In genomic region chr3:153809097-153809496, GRCh38 we compare ENCODE assay signal across 28 cellular contexts.
"Had no signal": no experiment of that assay in that cellular context is flagged by ENCODE, and none has a peak within 500 bp of the region (broad histone marks: within the 10 kb centered on the region; RNA-seq: fewer than 3 reads in every experiment).

No MANE protein-coding gene starts in this region.

- H3K9me3 Mint-ChIP-seq: natural killer cell treated with Interleukin-12 subunit alpha and Interleukin-12 subunit beta and Interleukin-15 and Interleukin-18, amount 100 ng/mL, for 72 hours; nephron progenitor cell; neural crest cell; stimulated activated effector memory CD8-positive, alpha-beta T cell treated with anti-CD3 and anti-CD28 coated beads, Interleukin-12 subunit alpha, Interleukin-12 subunit beta, amount 100 ng/mL, for 72 hours; stimulated activated naive B cell treated with anti-CD40 and anti-IgM and Interleukin-4, amounts not matched to agents 10 μg/mL and 1 μg/mL and 100 μg/mL, for 72 hours; stimulated activated naive CD8-positive, alpha-beta T cell treated with anti-CD3 and anti-CD28 coated beads, Interleukin-15, Interleukin-2, amounts not matched to agents 100 ng/mL and 50 ng/mL, for 24 hours had no signal

- H3K27me3 ChIP-seq: neutrophil, pancreas, right atrium auricular region, sigmoid colon, stomach, thyroid gland, tibial nerve, upper lobe of left lung, vagina had no signal

- H3K4me3 ChIP-seq: pancreas, prostate gland, right atrium auricular region, right lobe of liver, sigmoid colon, stomach, thoracic aorta, thyroid gland, tibial nerve, upper lobe of left lung, vagina had no signal

- H3K36me3 ChIP-seq: neutrophil, pancreas, prostate gland, right atrium auricular region, right lobe of liver, sigmoid colon, stomach, thoracic aorta, thyroid gland, tibial nerve, upper lobe of left lung, vagina had no signal

- H3K9me3 ChIP-seq: neutrophil, pancreas, prostate gland, right atrium auricular region, right lobe of liver, sigmoid colon, stomach, thoracic aorta, thyroid gland, tibial nerve, upper lobe of left lung, vagina had no signal

- H3K27ac ChIP-seq: neutrophil, pancreas, prostate gland, right atrium auricular region, right lobe of liver, sigmoid colon, stomach, thoracic aorta, thyroid gland, tibial nerve, upper lobe of left lung, vagina had no signal

- DNase-seq: nephron progenitor cell; nucleus accumbens; pancreas; retina; right lobe of liver; sigmoid colon; small intestine; stimulated activated CD4-positive, alpha-beta T cell treated with anti-CD3 and anti-CD28 coated beads, Interleukin-15, amount 100 ng/mL, for 24 hours; stimulated activated CD4-positive, alpha-beta T cell treated with anti-CD3 and anti-CD28 coated beads, Interleukin-2, amount 100 ng/mL, for 24 hours; stimulated activated CD4-positive, alpha-beta T cell treated with anti-CD3 and anti-CD28 coated beads, Interleukin-2, amount 100 ng/mL, for 48 hours; stimulated activated CD4-positive, alpha-beta T cell treated with anti-CD3 and anti-CD28 coated beads, Interleukin-4, amount 100 ng/mL, for 24 hours; stimulated activated naive B cell treated with anti-CD40 and anti-IgM and Interleukin-4, amounts not matched to agents 10 μg/mL and 1 μg/mL and 100 μg/mL, for 72 hours; stimulated activated naive CD4-positive, alpha-beta T cell treated with Interleukin-2 at 50 U/mL for 16 hours; stomach; thyroid gland; trophoblast cell; upper lobe of left lung had no signal

- H3K36me3 Mint-ChIP-seq: natural killer cell treated with Interleukin-12 subunit alpha and Interleukin-12 subunit beta and Interleukin-15 and Interleukin-18, amount 100 ng/mL, for 72 hours; stimulated activated effector memory CD8-positive, alpha-beta T cell treated with anti-CD3 and anti-CD28 coated beads, Interleukin-12 subunit alpha, Interleukin-12 subunit beta, amount 100 ng/mL, for 72 hours; stimulated activated naive B cell treated with anti-CD40 and anti-IgM and Interleukin-4, amounts not matched to agents 10 μg/mL and 1 μg/mL and 100 μg/mL, for 72 hours had no signal

- H3K4me1 ChIP-seq: pancreas, prostate gland, right atrium auricular region, right lobe of liver, sigmoid colon, stomach, tibial nerve, upper lobe of left lung, vagina had no signal

- H3K4me1 Mint-ChIP-seq: nephron progenitor cell; neural crest cell; stimulated activated effector memory CD8-positive, alpha-beta T cell treated with anti-CD3 and anti-CD28 coated beads, Interleukin-12 subunit alpha, Interleukin-12 subunit beta, amount 100 ng/mL, for 72 hours; stimulated activated naive B cell treated with anti-CD40 and anti-IgM and Interleukin-4, amounts not matched to agents 10 μg/mL and 1 μg/mL and 100 μg/mL, for 72 hours had no signal

- H3K4me3 Mint-ChIP-seq: natural killer cell treated with Interleukin-12 subunit alpha and Interleukin-12 subunit beta and Interleukin-15 and Interleukin-18, amount 100 ng/mL, for 72 hours; nephron progenitor cell; neural crest cell; stimulated activated effector memory CD8-positive, alpha-beta T cell treated with anti-CD3 and anti-CD28 coated beads, Interleukin-12 subunit alpha, Interleukin-12 subunit beta, amount 100 ng/mL, for 72 hours; stimulated activated naive B cell treated with anti-CD40 and anti-IgM and Interleukin-4, amounts not matched to agents 10 μg/mL and 1 μg/mL and 100 μg/mL, for 72 hours; stimulated activated naive CD8-positive, alpha-beta T cell treated with anti-CD3 and anti-CD28 coated beads, Interleukin-15, Interleukin-2, amounts not matched to agents 100 ng/mL and 50 ng/mL, for 24 hours had no signal

- ATAC-seq: natural killer cell treated with Interleukin-12 subunit alpha and Interleukin-12 subunit beta and Interleukin-15 and Interleukin-18, amount 100 ng/mL, for 72 hours; pancreas; stimulated activated effector memory CD8-positive, alpha-beta T cell treated with anti-CD3 and anti-CD28 coated beads, Interleukin-12 subunit alpha, Interleukin-12 subunit beta, amount 100 ng/mL, for 72 hours; stimulated activated naive B cell treated with anti-CD40 and anti-IgM and Interleukin-4, amounts not matched to agents 10 μg/mL and 1 μg/mL and 100 μg/mL, for 72 hours had no signal

- H3K27ac Mint-ChIP-seq: natural killer cell treated with Interleukin-12 subunit alpha and Interleukin-12 subunit beta and Interleukin-15 and Interleukin-18, amount 100 ng/mL, for 72 hours; nephron progenitor cell; stimulated activated effector memory CD8-positive, alpha-beta T cell treated with anti-CD3 and anti-CD28 coated beads, Interleukin-12 subunit alpha, Interleukin-12 subunit beta, amount 100 ng/mL, for 72 hours; stimulated activated naive B cell treated with anti-CD40 and anti-IgM and Interleukin-4, amounts not matched to agents 10 μg/mL and 1 μg/mL and 100 μg/mL, for 72 hours; stimulated activated naive CD8-positive, alpha-beta T cell treated with anti-CD3 and anti-CD28 coated beads, Interleukin-15, Interleukin-2, amounts not matched to agents 100 ng/mL and 50 ng/mL, for 24 hours had no signal

- FAIRE-seq: pancreas, small intestine, urothelium cell line had no signal
